18 cellular contexts compared by ENCODE assay signal in genomic region chr17:33112763-33113162, GRCh38.
A peak's percentile ranks its signal among the peaks of the same experiment; 100 is the strongest.
DNase-seq lines count a peak whose midpoint lies in the region; ATAC-seq and TF ChIP-seq lines count a peak whose summit lies in the region.
"Had no signal": no experiment of that assay in that cellular context is flagged by ENCODE, and none has a peak within 500 bp of the region (broad histone marks: within the 10 kb centered on the region; RNA-seq: fewer than 3 reads in every experiment).

No MANE protein-coding gene starts in this region.

- no peak overlapping the region for H3K4me3 ChIP-seq in RWPE2 (ENCODE audit: severe bottlenecking)
- H3K4me3 ChIP-seq in fibroblast of the aortic adventitia (ENCODE audit: low read depth, low read length), result no peak overlapping the region
- H3K4me3 ChIP-seq: adrenal gland, spleen, thyroid gland had no signal

- H3K27me3 ChIP-seq in RWPE2 (ENCODE audit: insufficient read depth, poor library complexity, severe bottlenecking), result no peaks in the 10 kb centered on the region
- H3K27me3 ChIP-seq: adrenal gland, thyroid gland had no signal

- H3K4me1 ChIP-seq in RWPE2 (ENCODE audit: insufficient read depth, poor library complexity, severe bottlenecking), result peaks cover 13% of the 10 kb centered on the region
- H3K4me1 ChIP-seq: adrenal gland, spleen, thyroid gland had no signal

- TF ChIP-seq CTCF in RWPE2 (IDR thresholded peaks at IDR 0.05; ENCODE audit: poor library complexity, severe bottlenecking) (no peak), fibroblast of the aortic adventitia (IDR thresholded peaks at IDR 0.05; ENCODE audit: insufficient read depth, low read length) (no peak)

- no peaks in the 10 kb centered on the region for H3K9me3 ChIP-seq in RWPE2 (ENCODE audit: severe bottlenecking)
- H3K9me3 ChIP-seq: adrenal gland, spleen, thyroid gland had no signal

- DNase-seq in NCI-H82 (lab: John Stamatoyannopoulos, UW), result peak; percentile 12
- DNase-seq in NCI-H82 treated with DMSO at 0.1 percent for 48 hours (lab: John Stamatoyannopoulos, UW; ENCODE audit: unreplicated experiment), result no peak
- peak; percentile 97 for DNase-seq in RWPE2 (ENCODE audit: low spot score)
- peak; percentile 46 for DNase-seq in fibroblast of the aortic adventitia (ENCODE audit: low read depth)
- peak; percentile 10 for DNase-seq in stromal cell of bone marrow (ENCODE audit: low read depth)
- no peak for DNase-seq in NK-92 treated with Interleukin-12 subunit alpha and Interleukin-12 subunit beta, amount 100 ng/mL, for 24 hours (lab: John Stamatoyannopoulos, UW)
- no peak for DNase-seq in AML-193 (lab: John Stamatoyannopoulos, UW)
- DNase-seq in GDM1 (lab: John Stamatoyannopoulos, UW), result no peak
- DNase-seq: activated CD4-positive, alpha-beta T cell treated with anti-CD3 and anti-CD28 coated beads for 4 hours; activated effector memory CD4-positive, alpha-beta T cell treated with Interleukin-2 at 50 U/mL for 16 hours; central memory CD4-positive, alpha-beta T cell; effector CD4-positive, alpha-beta T cell; NCI-H1092; NCI-H526; spleen had no signal

- H3K36me3 ChIP-seq in RWPE2 (ENCODE audit: low read depth), result no peaks in the 10 kb centered on the region
- H3K36me3 ChIP-seq: adrenal gland, spleen, thyroid gland had no signal

- H3K27ac ChIP-seq in RWPE2 (ENCODE audit: poor library complexity, severe bottlenecking), result peak overlapping the region; percentile 82
- H3K27ac ChIP-seq: 22Rv1, adrenal gland, spleen, thyroid gland had no signal

- ATAC-seq in RWPE2 (ENCODE audit: low read depth), result peak; percentile 99

Comparison
In these comparisons a context has a peak if more than half of its experiments do, and no peak if none do; other contexts are left out.
1. DNase-seq: peak in NCI-H82 (single experiment), RWPE2 (single experiment), fibroblast of the aortic adventitia (single experiment) and stromal cell of bone marrow (single experiment); none in NCI-H82 treated with DMSO at 0.1 percent for 48 hours (single experiment), NK-92 treated with Interleukin-12 subunit alpha and Interleukin-12 subunit beta, amount 100 ng/mL, for 24 hours (single experiment), AML-193 (0 of 2) and GDM1 (single experiment).